8 cellular contexts compared by ENCODE assay signal in genomic region chr6:26234421-26235239, GRCh38.
DNase-seq lines count a peak whose midpoint lies in the region; ATAC-seq and TF ChIP-seq lines count a peak whose summit lies in the region.

No MANE protein-coding gene starts in this region.

- under 1% methylated on average over 34 of the region's 34 CpGs for WGBS in urinary bladder

- H3K36me3 ChIP-seq in BLaER1 treated with 17β-estradiol and CSF1 and Interleukin-3, amounts not matched to agents 10 nM and 100 nM = no peaks in the 10 kb centered on the region
- H3K36me3 ChIP-seq in NT2/D1 (ENCODE audit: insufficient read depth, insufficient read length, low read length) (no peaks in the 10 kb centered on the region), neutrophil (no peaks in the 10 kb centered on the region), urinary bladder (ENCODE audit: insufficient read depth) (no peaks in the 10 kb centered on the region)

- peak overlapping the region; percentile 85 to 98 (median 96) for H3K4me2 ChIP-seq in BLaER1 treated with 17β-estradiol and CSF1 and Interleukin-3, amounts not matched to agents 10 nM and 100 nM

- peaks cover 0 to 23% (median 8%) of the 10 kb centered on the region in 11 experiments; a peak in 19 of 22 replicates for H3K27me3 ChIP-seq in BLaER1 treated with 17β-estradiol and CSF1 and Interleukin-3, amounts not matched to agents 10 nM and 100 nM
- H3K27me3 ChIP-seq in NT2/D1 (ENCODE audit: insufficient read depth, insufficient read length) = no peaks in the 10 kb centered on the region
- H3K27me3 ChIP-seq in neutrophil = no peaks in the 10 kb centered on the region

- H3K4me3 ChIP-seq in BLaER1 treated with 17β-estradiol and CSF1 and Interleukin-3, amounts not matched to agents 10 nM and 100 nM = peak overlapping the region; percentile 61 to 79 (median 72)
- peak overlapping the region; percentile 61 for H3K4me3 ChIP-seq in NT2/D1 (ENCODE audit: insufficient read length, low read depth)
- H3K4me3 ChIP-seq in neutrophil (ENCODE audit: low read depth in 1 of 2, low read length in 1 of 2) = peak overlapping the region; percentile 62 to 70
- H3K4me3 ChIP-seq in urinary bladder (ENCODE audit: low read depth, low read length) = peak overlapping the region; percentile 32

- ATAC-seq in GM19043 (IDR thresholded peaks at IDR 0.05; ENCODE audit: low read depth, unreplicated experiment) = peak; percentile 49
- ATAC-seq in HG03196 (IDR thresholded peaks at IDR 0.05; ENCODE audit: unreplicated experiment) = peak; percentile 47

- H3K27ac ChIP-seq in BLaER1 treated with 17β-estradiol and CSF1 and Interleukin-3, amounts not matched to agents 10 nM and 100 nM = peak overlapping the region; percentile 67 to 97 (median 92); a peak in 21 of 22 replicates
- H3K27ac ChIP-seq in neutrophil = peak overlapping the region; percentile 82
- no peak overlapping the region for H3K27ac ChIP-seq in urinary bladder (ENCODE audit: low read depth)

- H3K4me1 ChIP-seq in BLaER1 treated with 17β-estradiol and CSF1 and Interleukin-3, amounts not matched to agents 10 nM and 100 nM = peaks cover 14 to 25% (median 18%) of the 10 kb centered on the region in 10 experiments
- H3K4me1 ChIP-seq in NT2/D1 (ENCODE audit: insufficient read depth, insufficient read length) (no peaks in the 10 kb centered on the region), neutrophil (ENCODE audit: control insufficient read depth in 1 of 2, insufficient read depth in 1 of 2, low read depth in 1 of 2, low read length in 1 of 2) (peaks cover 53 to 57% of the 10 kb centered on the region in 2 experiments), urinary bladder (ENCODE audit: insufficient read depth) (no peaks in the 10 kb centered on the region)

- H3K9ac ChIP-seq in BLaER1 treated with 17β-estradiol and CSF1 and Interleukin-3, amounts not matched to agents 10 nM and 100 nM = peak overlapping the region; percentile 79 to 97 (median 92)
- H3K9ac ChIP-seq in NT2/D1 (ENCODE audit: insufficient read length, low read depth) = peak overlapping the region; percentile 83

- peaks cover under 1 to 10% (median 7%) of the 10 kb centered on the region in 11 experiments; a peak in 19 of 22 replicates for H3K9me3 ChIP-seq in BLaER1 treated with 17β-estradiol and CSF1 and Interleukin-3, amounts not matched to agents 10 nM and 100 nM (replicated peaks in 1 of 11)
- H3K9me3 ChIP-seq in NT2/D1 (ENCODE audit: insufficient read depth, low read length) = no peaks in the 10 kb centered on the region
- no peaks in the 10 kb centered on the region for H3K9me3 ChIP-seq in neutrophil

- H4K20me1 ChIP-seq in BLaER1 treated with 17β-estradiol and CSF1 and Interleukin-3, amounts not matched to agents 10 nM and 100 nM = no peaks in the 10 kb centered on the region; a peak in 2 of 22 replicates

- TF ChIP-seq CTCF in neutrophil (IDR thresholded peaks at IDR 0.05) = no peak

- DNase-seq in NT2/D1 (ENCODE audit: low read depth, low spot score) (peak; percentile 56), fibroblast of the conjunctiva (ENCODE audit: low read depth) (peak; percentile 91)
- DNase-seq in activated T-helper 1 cell treated with anti-CD3 and anti-CD28 coated beads, Interleukin-2, amount 50 U/mL, for 16 hours (ENCODE audit: low read depth in 1 of 2, low spot score in 1 of 2) = peak; percentile 40 to 48
